Comparison of ENCODE assay signal across 8 cellular contexts in the genomic region with DNA sequence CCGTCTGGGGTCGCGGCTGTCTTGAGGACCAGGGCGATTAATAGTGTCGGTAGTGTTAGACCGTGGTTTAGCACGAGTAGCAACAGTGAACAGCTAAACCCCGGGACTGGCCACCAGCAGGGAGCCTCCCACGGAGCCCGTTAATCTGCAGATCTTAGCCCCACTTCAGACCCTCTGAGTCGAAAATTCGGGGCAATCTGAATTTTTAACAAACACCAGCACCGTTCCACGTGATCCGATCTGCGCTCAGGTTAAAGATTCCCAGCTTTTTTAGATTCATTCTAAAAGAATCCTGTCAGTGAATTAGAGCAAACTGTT. TPM values are rescaled to one million over a fixed set of nuclear protein-coding genes. Genes with fewer than 3 reads are reported as not detected.
DNase-seq lines count a peak whose midpoint lies in the region; ATAC-seq, FAIRE-seq and TF ChIP-seq lines count a peak whose summit lies in the region.

No MANE protein-coding gene starts in this region.

- H3K27ac ChIP-seq in pancreas, result peak overlapping the region; percentile 61 to 92 (median 86)

- H3K4me3 ChIP-seq in NT2/D1 (ENCODE audit: insufficient read length, low read depth) (peak overlapping the region; percentile 21), endocrine pancreas (ENCODE audit: control insufficient read depth, insufficient read depth, low read length) (peak overlapping the region; percentile 31), pancreas (peak overlapping the region; percentile 72 to 99 (median 85))

- H3K4me1 ChIP-seq in NT2/D1 (ENCODE audit: insufficient read depth, insufficient read length), result no peaks in the 10 kb centered on the region
- H3K4me1 ChIP-seq in endocrine pancreas (ENCODE audit: control insufficient read depth, insufficient read depth, low read length), result no peaks in the 10 kb centered on the region
- H3K4me1 ChIP-seq in pancreas, result peaks cover 0 to 9% (median 5%) of the 10 kb centered on the region in 3 donors

- no peak for TF ChIP-seq CTCF in pancreas (IDR thresholded peaks at IDR 0.05)

- WGBS in pancreas, 2 donors, result 14 to 15% methylated on average over 16 of the region's 16 CpGs

- peak; percentile 56 for DNase-seq in DMS53 treated with DMSO at 0.1 percent for 48 hours (lab: John Stamatoyannopoulos, UW; ENCODE audit: unreplicated experiment)
- no peak for DNase-seq in NT2/D1 (ENCODE audit: low read depth, low spot score)
- no peak for DNase-seq in pancreas
- DNase-seq in dedifferentiated amniotic fluid mesenchymal stem cell (ENCODE audit: extremely low spot score), result no peak
- DNase-seq in DMS153 (lab: John Stamatoyannopoulos, UW), result no peak
- no peak for DNase-seq in CD1c-positive myeloid dendritic cell (ENCODE audit: extremely low spot score)

- H3K27me3 ChIP-seq in NT2/D1 (ENCODE audit: insufficient read depth, insufficient read length), result no peaks in the 10 kb centered on the region
- no peaks in the 10 kb centered on the region for H3K27me3 ChIP-seq in endocrine pancreas (ENCODE audit: control insufficient read depth, insufficient read depth, low read length)
- H3K27me3 ChIP-seq in pancreas, result no peaks in the 10 kb centered on the region

- ATAC-seq in pancreas, result no peak
- ATAC-seq in GM21528 (IDR thresholded peaks at IDR 0.05; ENCODE audit: low FRiP score, unreplicated experiment), result no peak

- H3K9ac ChIP-seq in NT2/D1 (ENCODE audit: insufficient read length, low read depth) (peak overlapping the region; percentile 72), endocrine pancreas (ENCODE audit: control insufficient read depth, insufficient read depth, low read length) (peak overlapping the region; percentile 68)

- intact Hi-C loops in pancreas (cut with DNase I), result no loop called here

- FAIRE-seq in pancreas (lab: Jason Lieb, UNC), result no peak

- no peaks in the 10 kb centered on the region for H3K9me3 ChIP-seq in NT2/D1 (ENCODE audit: insufficient read depth, low read length)
- H3K9me3 ChIP-seq in endocrine pancreas (ENCODE audit: control insufficient read depth, low read length), result no peaks in the 10 kb centered on the region
- H3K9me3 ChIP-seq in pancreas, result no peaks in the 10 kb centered on the region

- H3K36me3 ChIP-seq in NT2/D1 (ENCODE audit: insufficient read depth, insufficient read length, low read length) (peaks cover 26% of the 10 kb centered on the region), endocrine pancreas (ENCODE audit: control insufficient read depth, insufficient read depth, low read length) (peaks cover under 1% of the 10 kb centered on the region), pancreas (peaks cover 0 to 1% (median 0%) of the 10 kb centered on the region in 3 donors)

RNA-seq across cellular contexts. Expression of a gene that starts 0.5 kb away (rescaled TPM):
- total RNA-seq in pancreas, result 100 to 1,000 TPM; 152 to 223 (median 203) TPM
- 100 to 1,000 TPM in 1 of 2 donors, 10 to 100 TPM in 1; 89.3 to 197 TPM for polyA plus RNA-seq in pancreas

RNA-seq across cellular contexts. Expression of a gene that starts 5.6 kb away (rescaled TPM):
- 1 to 10 TPM; 4.6 to 10.0 (median 7.6) TPM for total RNA-seq in pancreas
- 10 to 100 TPM in 1 of 2 donors, 1 to 10 TPM in 1; 9.6 to 10.9 TPM for polyA plus RNA-seq in pancreas

RNA-seq across cellular contexts. Expression of a gene that starts 26.5 kb away (rescaled TPM):
- total RNA-seq in pancreas, result 1 to 10 TPM; 2.0 to 8.5 (median 2.4) TPM
- polyA plus RNA-seq in pancreas, result 1 to 10 TPM; 2.3 to 3.0 TPM

Comparison
In these comparisons a context has a peak if more than half of its experiments do, and no peak if none do; other contexts are left out.
1. H3K4me3 ChIP-seq: peak in every context shown above with its lines; median percentile 85 in pancreas; 31 in endocrine pancreas; 21 in NT2/D1.